Comparison of ENCODE assay signal across 12 cellular contexts in the genomic region with DNA sequence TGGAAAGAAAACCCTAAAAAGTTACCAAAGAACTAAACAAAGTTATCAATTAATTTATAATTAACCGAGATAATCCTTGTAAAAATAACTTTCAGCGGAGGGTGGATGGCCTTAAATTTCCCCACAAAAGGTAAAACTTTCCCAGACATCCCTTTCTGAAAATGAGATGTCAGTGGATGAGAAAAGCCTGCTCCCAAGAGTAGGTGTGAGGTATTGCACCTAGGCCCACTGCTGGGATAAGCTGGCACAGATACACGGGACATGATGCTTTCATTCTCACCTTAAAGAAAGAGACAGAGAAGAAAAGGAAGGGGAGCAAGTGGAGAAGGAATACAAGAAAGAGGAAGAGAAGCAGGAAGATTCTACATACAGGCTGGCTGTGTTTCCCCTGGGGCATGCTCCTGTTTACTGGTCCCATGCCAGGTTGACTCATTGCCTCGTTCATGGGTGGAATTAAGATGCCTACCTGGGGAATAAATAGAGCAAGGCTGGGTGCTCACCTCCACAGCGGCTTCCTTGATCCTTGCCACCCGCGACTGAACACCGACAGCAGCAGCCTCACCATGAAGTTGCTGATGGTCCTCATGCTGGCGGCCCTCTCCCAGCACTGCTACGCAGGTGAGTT.
DNase-seq lines count a peak whose midpoint lies in the region; ATAC-seq and TF ChIP-seq lines count a peak whose summit lies in the region.
"Had no signal": no experiment of that assay in that cellular context is flagged by ENCODE, and none has a peak within 500 bp of the region (broad histone marks: within the 10 kb centered on the region; RNA-seq: fewer than 3 reads in every experiment).

A gene (plus strand): TSS at position 505 of the 625 bp plus-strand sequence. CDS start 59 bp downstream, at position 564.

- H3K36me3 ChIP-seq in Loucy (ENCODE audit: insufficient read depth, low read length), result no peaks in the 10 kb centered on the region
- H3K36me3 ChIP-seq in parathyroid adenoma (ENCODE audit: control insufficient read depth, insufficient read depth, low read length), result no peaks in the 10 kb centered on the region

- H3K79me2 ChIP-seq in Loucy (ENCODE audit: insufficient read depth, low read length) (no peaks in the 10 kb centered on the region), parathyroid adenoma (no peaks in the 10 kb centered on the region)

- H3K9me3 ChIP-seq in Loucy (ENCODE audit: insufficient read depth, low read depth, low read length), result no peaks in the 10 kb centered on the region
- H3K9me3 ChIP-seq in parathyroid adenoma (ENCODE audit: control insufficient read depth, low read length), result no peaks in the 10 kb centered on the region

- H3K27me3 ChIP-seq in Loucy (ENCODE audit: insufficient read depth, low read length, poor library complexity, severe bottlenecking), result no peaks in the 10 kb centered on the region
- no peaks in the 10 kb centered on the region for H3K27me3 ChIP-seq in parathyroid adenoma (ENCODE audit: control insufficient read depth, insufficient read depth, low read length)

- H3F3A ChIP-seq in Loucy (ENCODE audit: low read depth), result no peaks in the 10 kb centered on the region

- H3K4me3 ChIP-seq in Loucy (ENCODE audit: low read length, poor library complexity, severe bottlenecking) (no peak within 1 kb of the TSS), choroid plexus epithelial cell (ENCODE audit: low read depth, low read length) (no peak within 1 kb of the TSS), parathyroid adenoma (ENCODE audit: low read depth, low read length) (no peak within 1 kb of the TSS)

- H2AFZ ChIP-seq in Loucy (ENCODE audit: low read length) (no peak within 1 kb of the TSS), parathyroid adenoma (no peak within 1 kb of the TSS)

- no peak within 1 kb of the TSS for H3K27ac ChIP-seq in parathyroid adenoma

- H3K4me1 ChIP-seq in Loucy (ENCODE audit: insufficient read depth, low read length, poor library complexity, severe bottlenecking) (no peaks in the 10 kb centered on the region), parathyroid adenoma (no peaks in the 10 kb centered on the region)

- no peaks in the 10 kb centered on the region for H3K9me2 ChIP-seq in Loucy (replicated peaks; ENCODE audit: low read depth, low read length)

- H3K4me2 ChIP-seq in Loucy (ENCODE audit: low read depth, low read length, poor library complexity, severe bottlenecking) (no peak within 1 kb of the TSS), parathyroid adenoma (ENCODE audit: low read length) (no peak within 1 kb of the TSS)

- H3K9ac ChIP-seq in Loucy (ENCODE audit: low read depth, low read length, poor library complexity, severe bottlenecking), result no peak within 1 kb of the TSS
- no peak within 1 kb of the TSS for H3K9ac ChIP-seq in parathyroid adenoma

- no peak for ATAC-seq in GM18511 (IDR thresholded peaks at IDR 0.05; ENCODE audit: unreplicated experiment)
- ATAC-seq in GM21447 (IDR thresholded peaks at IDR 0.05; ENCODE audit: unreplicated experiment), result no peak
- ATAC-seq: Right ventricle myocardium inferior, sciatic nerve had no signal

- DNase-seq in NCI-H146 (lab: John Stamatoyannopoulos, UW) (peak; percentile 42), NCI-H146 treated with DMSO at 0.1 percent for 48 hours (lab: John Stamatoyannopoulos, UW; ENCODE audit: unreplicated experiment) (no peak), choroid plexus epithelial cell (ENCODE audit: low read depth) (peak; percentile 4), NCI-H1694 treated with DMSO at 0.1 percent for 48 hours (lab: John Stamatoyannopoulos, UW) (no peak)
- DNase-seq: activated gamma-delta T cell, NCI-H1930 had no signal

- no peaks in the 10 kb centered on the region for H4K20me1 ChIP-seq in Loucy (ENCODE audit: insufficient read depth, low read length, poor library complexity, severe bottlenecking)

- peak; percentile 43; the same call in 1 of the 2 replicates for TF ChIP-seq CTCF in Loucy (conservative IDR thresholded peaks at IDR 0.05; ENCODE audit: low read length)
- TF ChIP-seq CTCF in choroid plexus epithelial cell (conservative IDR thresholded peaks at IDR 0.05; ENCODE audit: low read depth, low read length), result peak; percentile 38
- TF ChIP-seq CTCF in parathyroid adenoma (IDR thresholded peaks at IDR 0.05), result peak; percentile 42

Comparison
In these comparisons a context has a peak if more than half of its experiments do, and no peak if none do; other contexts are left out.
1. DNase-seq: peak in NCI-H146 (single experiment) and choroid plexus epithelial cell (single experiment); none in NCI-H146 treated with DMSO at 0.1 percent for 48 hours (single experiment) and NCI-H1694 treated with DMSO at 0.1 percent for 48 hours (single experiment).
2. Peak in every context shown above with its lines, with median percentiles within 50 percentile points of each other: CTCF ChIP-seq.